ENCODE assay signal across 8 cellular contexts in genomic region chr7:117882594-117882993, GRCh38. TPM values are rescaled to one million over a fixed set of nuclear protein-coding genes. Genes with fewer than 3 reads are reported as not detected.
"Had no signal": no experiment of that assay in that cellular context is flagged by ENCODE, and none has a peak within 500 bp of the region (broad histone marks: within the 10 kb centered on the region; RNA-seq: fewer than 3 reads in every experiment).

No MANE protein-coding gene starts in this region.

- FAIRE-seq: HepG2, HTR-8/SVneo, K562 had no signal

- DNase-seq: IMR-90, KBM-7, KG1 had no signal

- H3K4me1 Mint-ChIP-seq: IgD-negative memory B cell had no signal

- H3K27ac Mint-ChIP-seq: IgD-negative memory B cell had no signal

- H3K4me3 ChIP-seq: K562 had no signal

- H3K27ac ChIP-seq: HL-60 had no signal

- ATAC-seq: HepG2, K562 had no signal

RNA-seq across cellular contexts. Expression of gene CTTNBP2, which starts 9.4 kb away (rescaled TPM):
- total RNA-seq: HepG2 had no signal
- polyA plus RNA-seq: HepG2, IgD-negative memory B cell, K562 had no signal
